Comparison of ENCODE assay signal across 12 cellular contexts in genomic region chr12:13222076-13222475, GRCh38. TPM values are rescaled to one million over a fixed set of nuclear protein-coding genes. Genes with fewer than 3 reads are reported as not detected.
A peak's percentile ranks its signal among the peaks of the same experiment; 100 is the strongest.
DNase-seq lines count a peak whose midpoint lies in the region; ATAC-seq and TF ChIP-seq lines count a peak whose summit lies in the region.
"Had no signal": no experiment of that assay in that cellular context is flagged by ENCODE, and none has a peak within 500 bp of the region (broad histone marks: within the 10 kb centered on the region; RNA-seq: fewer than 3 reads in every experiment).

No MANE protein-coding gene starts in this region.

- no peak overlapping the region for H4K12ac ChIP-seq in trophoblast cell (ENCODE audit: low read depth, low read length)

- no peak overlapping the region for H2BK120ac ChIP-seq in trophoblast cell (ENCODE audit: insufficient read depth, low read length, poor library complexity)

- no peaks in the 10 kb centered on the region for H4K20me1 ChIP-seq in PC-9 (ENCODE audit: insufficient read depth)

- DNase-seq in ELR (ENCODE audit: low read depth) (peak; percentile 45), PC-9 (peak; percentile 77 to 87), fibroblast of gingiva (ENCODE audit: low read depth) (peak; percentile 46), trophoblast cell (no peak), sigmoid colon (no peak), NCI-H2107 (lab: John Stamatoyannopoulos, UW) (no peak), Ammon's horn (ENCODE audit: low spot score) (no peak)
- DNase-seq: activated naive CD4-positive, alpha-beta T cell treated with anti-CD3 and anti-CD28 coated beads, Interleukin-2, amount 50 U/mL, for 16 hours; cerebellar nuclear complex; NCI-H524 treated with DMSO at 0.1 percent for 48 hours had no signal

- CTCF ChIA-PET in PC-9 (lab: Charles Lee): interaction anchor here (0.7 to 2.0 kb wide), 2 partner anchors 10 to 501 kb away, joined by 6 to 8 read pairs; no protein-coding TSS in a partner anchor

- intact Hi-C loops in PC-9 (cut with micrococcal nuclease; ENCODE audit: unreplicated experiment): loop anchor here (5.0 kb wide), 1 partner anchor 420 kb away; no protein-coding TSS in a partner anchor
- intact Hi-C loops in sigmoid colon (cut with DNase I): no loop called here

- H4K8ac ChIP-seq in trophoblast cell (ENCODE audit: low read depth, low read length): no peak overlapping the region

- TF ChIP-seq CTCF in PC-9 (conservative IDR thresholded peaks at IDR 0.05): no peak
- no peak for TF ChIP-seq CTCF in sigmoid colon (IDR thresholded peaks at IDR 0.05)

- no peaks in the 10 kb centered on the region for H3K79me2 ChIP-seq in PC-9 (ENCODE audit: low read depth)
- no peaks in the 10 kb centered on the region for H3K79me2 ChIP-seq in trophoblast cell (ENCODE audit: control insufficient read depth, insufficient read depth, low read length, poor library complexity)

- H3K79me1 ChIP-seq in trophoblast cell (ENCODE audit: low read length): no peaks in the 10 kb centered on the region

- no peak overlapping the region for H3K9ac ChIP-seq in trophoblast cell (ENCODE audit: low read length)

- no peak overlapping the region for H3K4ac ChIP-seq in trophoblast cell (ENCODE audit: low read depth, low read length)

- no peaks in the 10 kb centered on the region for H3K9me2 ChIP-seq in PC-9 (ENCODE audit: insufficient read depth)

- no peak for ATAC-seq in HG03439 (IDR thresholded peaks at IDR 0.05; ENCODE audit: unreplicated experiment)

- H3K4me3 ChIP-seq in PC-9 (no peak overlapping the region), trophoblast cell (ENCODE audit: low read depth, low read length) (no peak overlapping the region), sigmoid colon (no peak overlapping the region)

- POLR2A ChIA-PET in PC-9 (lab: Charles Lee; ENCODE audit: unreplicated experiment): interaction anchor here (0.5 to 1.0 kb wide), 5 partner anchors 16 to 1234 kb away, joined by 3 to 8 read pairs (median 5); partner anchors contain the start of gene EMP1

- no peak overlapping the region for H2AFZ ChIP-seq in PC-9
- no peak overlapping the region for H2AFZ ChIP-seq in trophoblast cell (ENCODE audit: insufficient read depth, low read length, poor library complexity)

- H2BK5ac ChIP-seq in trophoblast cell (ENCODE audit: low read depth, low read length, poor library complexity): no peak overlapping the region

- H3K27ac ChIP-seq in PC-9: peak overlapping the region; percentile 96
- no peak overlapping the region for H3K27ac ChIP-seq in trophoblast cell (ENCODE audit: low read depth, low read length)
- no peak overlapping the region for H3K27ac ChIP-seq in sigmoid colon
- H3K27ac ChIP-seq: C4-2B had no signal

- no CpG with 5 or more reads among the region's 5 CpGs for WGBS in trophoblast cell (ENCODE audit: extremely low coverage, insufficient coverage, insufficient read length)
- WGBS in sigmoid colon, 2 donors: 45 to 74% methylated on average over 5 of the region's 5 CpGs

- H3K27me3 ChIP-seq in PC-9 (ENCODE audit: insufficient read depth, low read depth) (no peaks in the 10 kb centered on the region), trophoblast cell (ENCODE audit: insufficient read depth, low read length) (no peaks in the 10 kb centered on the region), sigmoid colon (peaks cover 0 to 4% (median 0%) of the 10 kb centered on the region in 3 donors)

- H3K36me3 ChIP-seq in PC-9 (ENCODE audit: low read depth) (peaks cover 9% of the 10 kb centered on the region), trophoblast cell (ENCODE audit: control insufficient read depth in 1 of 2, insufficient read depth in 2 of 2, low read length in 2 of 2) (no peaks in the 10 kb centered on the region), sigmoid colon (no peaks in the 10 kb centered on the region)

- H3K9me3 ChIP-seq in PC-9 (ENCODE audit: insufficient read depth, low read depth): peaks cover 13% of the 10 kb centered on the region
- no peaks in the 10 kb centered on the region for H3K9me3 ChIP-seq in trophoblast cell (ENCODE audit: insufficient read depth, low read depth, low read length)
- H3K9me3 ChIP-seq in sigmoid colon: no peaks in the 10 kb centered on the region

- no peak for TF ChIP-seq POLR2A in sigmoid colon (IDR thresholded peaks at IDR 0.05)

- H3K18ac ChIP-seq in trophoblast cell (ENCODE audit: low read length): no peak overlapping the region

- H3K4me2 ChIP-seq in PC-9: peak overlapping the region; percentile 60
- no peak overlapping the region for H3K4me2 ChIP-seq in trophoblast cell (ENCODE audit: low read length)

- no TSS peak for BruUV-seq in PC-9 (replicated peaks; lab: Mats Ljungman, UMichigan)

- H2AK5ac ChIP-seq in trophoblast cell (ENCODE audit: low read length): no peak overlapping the region

- peak overlapping the region; percentile 43 for H4K91ac ChIP-seq in trophoblast cell (ENCODE audit: low read depth, low read length)

- no peak overlapping the region for H3K23ac ChIP-seq in trophoblast cell (ENCODE audit: low read length)

- H2BK12ac ChIP-seq in trophoblast cell (ENCODE audit: low read length): peak overlapping the region; percentile 17

- peaks cover 76% of the 10 kb centered on the region for H3F3A ChIP-seq in PC-9 (ENCODE audit: insufficient read depth, low read depth)

- H3K14ac ChIP-seq in trophoblast cell (ENCODE audit: low read length): peak overlapping the region; percentile 38

- H3K4me1 ChIP-seq in PC-9 (replicated peaks; ENCODE audit: insufficient read depth): peaks cover 46% of the 10 kb centered on the region
- peaks cover 0 to 2% of the 10 kb centered on the region in 2 experiments for H3K4me1 ChIP-seq in trophoblast cell (ENCODE audit: control insufficient read depth in 1 of 2, insufficient read depth in 2 of 2, low read length in 2 of 2)
- H3K4me1 ChIP-seq in sigmoid colon: no peaks in the 10 kb centered on the region

- TF ChIP-seq EP300 in sigmoid colon (IDR thresholded peaks at IDR 0.05): no peak

RNA-seq across cellular contexts. Expression of gene EMP1, which starts 25.6 kb away (rescaled TPM):
- total RNA-seq in PC-9 (2021) (542 and 909 TPM in 2 replicates), sigmoid colon (100 to 1,000 TPM in 2 of 4 donors, 10 to 100 TPM in 2; 72.1 to 172 (median 94.2) TPM)
- polyA plus RNA-seq in trophoblast cell (2013): 10.1 and 10.7 TPM in 2 replicates
- 100 to 1,000 TPM in 1 of 3 donors, 10 to 100 TPM in 2; 25.8 to 153 (median 34.7) TPM for polyA plus RNA-seq in sigmoid colon

Comparison
In these comparisons a context has a peak if more than half of its experiments do, and no peak if none do; other contexts are left out.
1. DNase-seq: peak in ELR (single experiment), PC-9 (2 of 2) and fibroblast of gingiva (single experiment); none in trophoblast cell (0 of 2), sigmoid colon (single experiment), NCI-H2107 (single experiment) and Ammon's horn (single experiment).